ENCODE assay signal across 8 cellular contexts in genomic region chr7:101058355-101058754, GRCh38. TPM values are rescaled to one million over a fixed set of nuclear protein-coding genes. Genes with fewer than 3 reads are reported as not detected.
DNase-seq lines count a peak whose midpoint lies in the region; ATAC-seq and TF ChIP-seq lines count a peak whose summit lies in the region.

No MANE protein-coding gene starts in this region.

- no peak for TF ChIP-seq EP300 in sigmoid colon (IDR thresholded peaks at IDR 0.05)

- POLR2A ChIA-PET in CD8-positive, alpha-beta memory T cell (lab: Charles Lee) = no interaction called here

- no peak overlapping the region for H3K27ac Mint-ChIP-seq in CD8-positive, alpha-beta memory T cell

- peaks cover 22 to 51% of the 10 kb centered on the region in 2 donors for H3K27me3 Mint-ChIP-seq in CD8-positive, alpha-beta memory T cell

- CTCF ChIA-PET in CD8-positive, alpha-beta memory T cell (lab: Charles Lee) = interaction anchor here (0.6 to 2.3 kb wide), 11 partner anchors 22 to 353 kb away, joined by 3 to 14 read pairs (median 4); partner anchors contain the start of genes ACHE, POP7, SLC12A9 and UFSP1

- no peak overlapping the region for H3K4me3 Mint-ChIP-seq in CD8-positive, alpha-beta memory T cell

- no peak for TF ChIP-seq POLR2A in sigmoid colon (IDR thresholded peaks at IDR 0.05)

- H3K9me3 Mint-ChIP-seq in CD8-positive, alpha-beta memory T cell = peaks cover 0 to 2% (median 0%) of the 10 kb centered on the region in 5 donors

- no peak overlapping the region for H3K4me3 ChIP-seq in CD8-positive, alpha-beta memory T cell (ENCODE audit: low read length)
- no peak overlapping the region for H3K4me3 ChIP-seq in fibroblast of the aortic adventitia (ENCODE audit: low read depth, low read length)
- no peak overlapping the region for H3K4me3 ChIP-seq in sigmoid colon

- intact Hi-C loops in sigmoid colon (cut with DNase I) = no loop called here

- ATAC-seq in HG02642 (IDR thresholded peaks at IDR 0.05; ENCODE audit: poor library complexity, unreplicated experiment) = no peak

- peaks cover 7% of the 10 kb centered on the region for H3K27me3 ChIP-seq in CD8-positive, alpha-beta memory T cell (ENCODE audit: insufficient read depth, low read length, poor library complexity, severe bottlenecking)
- H3K27me3 ChIP-seq in sigmoid colon = peaks cover 0 to 63% (median 19%) of the 10 kb centered on the region in 3 donors

- no peaks in the 10 kb centered on the region for H3K4me1 ChIP-seq in CD8-positive, alpha-beta memory T cell (ENCODE audit: insufficient read depth, low read length)
- H3K4me1 ChIP-seq in sigmoid colon = no peaks in the 10 kb centered on the region

- no peaks in the 10 kb centered on the region for H3K9me3 ChIP-seq in CD8-positive, alpha-beta memory T cell (ENCODE audit: low read length)
- no peaks in the 10 kb centered on the region for H3K9me3 ChIP-seq in sigmoid colon

- DNase-seq in CD8-positive, alpha-beta memory T cell = peak; percentile 24 to 61 (median 40)
- DNase-seq in NCI-H226 (peak; percentile 33), fibroblast of the aortic adventitia (ENCODE audit: low read depth) (peak; percentile 67), pons (ENCODE audit: low spot score) (peak; percentile 22), sigmoid colon (no peak), NCI-H2107 treated with DMSO at 0.1 percent for 48 hours (lab: John Stamatoyannopoulos, UW; ENCODE audit: unreplicated experiment) (no peak)
- DNase-seq in activated T-cell treated with anti-CD3 and anti-CD28 coated beads, Interleukin-2, amount 50 U/mL, for 1 hour = peak; percentile 50

- peaks cover 0 to 4% (median 0%) of the 10 kb centered on the region in 3 donors for H3K4me1 Mint-ChIP-seq in CD8-positive, alpha-beta memory T cell

- 33 to 61% methylated on average over 9 of the region's 9 CpGs for WGBS in sigmoid colon, 2 donors

- no peaks in the 10 kb centered on the region for H3K36me3 Mint-ChIP-seq in CD8-positive, alpha-beta memory T cell

- H3K27ac ChIP-seq in CD8-positive, alpha-beta memory T cell (ENCODE audit: low read depth, low read length) = no peak overlapping the region
- no peak overlapping the region for H3K27ac ChIP-seq in sigmoid colon

- TF ChIP-seq CTCF in fibroblast of the aortic adventitia (IDR thresholded peaks at IDR 0.05; ENCODE audit: insufficient read depth, low read length) = no peak
- TF ChIP-seq CTCF in sigmoid colon (IDR thresholded peaks at IDR 0.05) = no peak

- no peaks in the 10 kb centered on the region for H3K36me3 ChIP-seq in CD8-positive, alpha-beta memory T cell (ENCODE audit: insufficient read depth, low read length)
- no peaks in the 10 kb centered on the region for H3K36me3 ChIP-seq in sigmoid colon

RNA-seq across cellular contexts. Expression of gene TRIM56, which starts 26.9 kb away (rescaled TPM):
- 10 to 100 TPM; 29.1 to 31.9 TPM for total RNA-seq in CD8-positive, alpha-beta memory T cell
- polyA plus RNA-seq in CD8-positive, alpha-beta memory T cell = 22.0 TPM
- total RNA-seq in fibroblast of the aortic adventitia (ENCODE audit: low replicate concordance) (10.0 and 17.2 TPM in 2 replicates), sigmoid colon (10 to 100 TPM; 11.8 to 23.3 (median 13.7) TPM)
- polyA plus RNA-seq in sigmoid colon = 10 to 100 TPM in 1 of 3 donors, 1 to 10 TPM in 2; 6.0 to 25.6 (median 7.2) TPM

RNA-seq across cellular contexts. Expression of gene MUC17, which starts 38.5 kb away (rescaled TPM):
- not detected for total RNA-seq in CD8-positive, alpha-beta memory T cell
- not detected for polyA plus RNA-seq in CD8-positive, alpha-beta memory T cell
- total RNA-seq in fibroblast of the aortic adventitia (ENCODE audit: low replicate concordance) (not detected in 2 replicates), sigmoid colon (under 1 TPM in 2 of 4 donors, not detected in 2; under 0.01 to 0.83 TPM)
- 1 to 10 TPM; 1.2 to 5.4 (median 5.1) TPM for polyA plus RNA-seq in sigmoid colon

Comparison
In these comparisons a context has a peak if more than half of its experiments do, and no peak if none do; other contexts are left out.
1. DNase-seq: peak in CD8-positive, alpha-beta memory T cell (5 of 5), NCI-H226 (single experiment), activated T-cell treated with anti-CD3 and anti-CD28 coated beads, Interleukin-2, amount 50 U/mL, for 1 hour (single experiment), fibroblast of the aortic adventitia (single experiment) and pons (single experiment); none in sigmoid colon (single experiment) and NCI-H2107 treated with DMSO at 0.1 percent for 48 hours (single experiment).